In the genomic region with DNA sequence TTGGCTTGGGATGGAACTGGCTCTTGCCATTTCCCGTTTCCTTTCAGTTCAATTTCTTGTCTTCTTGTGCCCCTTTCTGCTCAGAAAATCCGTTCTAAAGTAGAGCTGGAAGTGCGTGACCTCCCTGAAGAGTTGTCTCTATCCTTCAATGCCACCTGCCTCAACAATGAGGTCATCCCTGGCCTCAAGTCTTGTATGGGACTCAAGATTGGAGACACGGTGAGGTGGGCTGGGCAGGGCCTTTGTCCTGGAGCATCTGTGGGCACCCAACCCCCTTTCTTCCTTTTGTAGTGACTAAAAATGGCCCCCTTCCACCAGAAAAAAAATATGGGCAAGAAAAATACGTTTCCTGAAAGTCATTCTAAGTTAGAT, we compare ENCODE assay signal across 1 cellular context.
TF ChIP-seq lines count a peak whose summit lies in the region.

No MANE protein-coding gene starts in this region.

TF ChIP-seq in GM23338, 12 proteins besides CTCF, POLR2A, EP300 and RAD21:
- TF ChIP-seq, protein P1, sequence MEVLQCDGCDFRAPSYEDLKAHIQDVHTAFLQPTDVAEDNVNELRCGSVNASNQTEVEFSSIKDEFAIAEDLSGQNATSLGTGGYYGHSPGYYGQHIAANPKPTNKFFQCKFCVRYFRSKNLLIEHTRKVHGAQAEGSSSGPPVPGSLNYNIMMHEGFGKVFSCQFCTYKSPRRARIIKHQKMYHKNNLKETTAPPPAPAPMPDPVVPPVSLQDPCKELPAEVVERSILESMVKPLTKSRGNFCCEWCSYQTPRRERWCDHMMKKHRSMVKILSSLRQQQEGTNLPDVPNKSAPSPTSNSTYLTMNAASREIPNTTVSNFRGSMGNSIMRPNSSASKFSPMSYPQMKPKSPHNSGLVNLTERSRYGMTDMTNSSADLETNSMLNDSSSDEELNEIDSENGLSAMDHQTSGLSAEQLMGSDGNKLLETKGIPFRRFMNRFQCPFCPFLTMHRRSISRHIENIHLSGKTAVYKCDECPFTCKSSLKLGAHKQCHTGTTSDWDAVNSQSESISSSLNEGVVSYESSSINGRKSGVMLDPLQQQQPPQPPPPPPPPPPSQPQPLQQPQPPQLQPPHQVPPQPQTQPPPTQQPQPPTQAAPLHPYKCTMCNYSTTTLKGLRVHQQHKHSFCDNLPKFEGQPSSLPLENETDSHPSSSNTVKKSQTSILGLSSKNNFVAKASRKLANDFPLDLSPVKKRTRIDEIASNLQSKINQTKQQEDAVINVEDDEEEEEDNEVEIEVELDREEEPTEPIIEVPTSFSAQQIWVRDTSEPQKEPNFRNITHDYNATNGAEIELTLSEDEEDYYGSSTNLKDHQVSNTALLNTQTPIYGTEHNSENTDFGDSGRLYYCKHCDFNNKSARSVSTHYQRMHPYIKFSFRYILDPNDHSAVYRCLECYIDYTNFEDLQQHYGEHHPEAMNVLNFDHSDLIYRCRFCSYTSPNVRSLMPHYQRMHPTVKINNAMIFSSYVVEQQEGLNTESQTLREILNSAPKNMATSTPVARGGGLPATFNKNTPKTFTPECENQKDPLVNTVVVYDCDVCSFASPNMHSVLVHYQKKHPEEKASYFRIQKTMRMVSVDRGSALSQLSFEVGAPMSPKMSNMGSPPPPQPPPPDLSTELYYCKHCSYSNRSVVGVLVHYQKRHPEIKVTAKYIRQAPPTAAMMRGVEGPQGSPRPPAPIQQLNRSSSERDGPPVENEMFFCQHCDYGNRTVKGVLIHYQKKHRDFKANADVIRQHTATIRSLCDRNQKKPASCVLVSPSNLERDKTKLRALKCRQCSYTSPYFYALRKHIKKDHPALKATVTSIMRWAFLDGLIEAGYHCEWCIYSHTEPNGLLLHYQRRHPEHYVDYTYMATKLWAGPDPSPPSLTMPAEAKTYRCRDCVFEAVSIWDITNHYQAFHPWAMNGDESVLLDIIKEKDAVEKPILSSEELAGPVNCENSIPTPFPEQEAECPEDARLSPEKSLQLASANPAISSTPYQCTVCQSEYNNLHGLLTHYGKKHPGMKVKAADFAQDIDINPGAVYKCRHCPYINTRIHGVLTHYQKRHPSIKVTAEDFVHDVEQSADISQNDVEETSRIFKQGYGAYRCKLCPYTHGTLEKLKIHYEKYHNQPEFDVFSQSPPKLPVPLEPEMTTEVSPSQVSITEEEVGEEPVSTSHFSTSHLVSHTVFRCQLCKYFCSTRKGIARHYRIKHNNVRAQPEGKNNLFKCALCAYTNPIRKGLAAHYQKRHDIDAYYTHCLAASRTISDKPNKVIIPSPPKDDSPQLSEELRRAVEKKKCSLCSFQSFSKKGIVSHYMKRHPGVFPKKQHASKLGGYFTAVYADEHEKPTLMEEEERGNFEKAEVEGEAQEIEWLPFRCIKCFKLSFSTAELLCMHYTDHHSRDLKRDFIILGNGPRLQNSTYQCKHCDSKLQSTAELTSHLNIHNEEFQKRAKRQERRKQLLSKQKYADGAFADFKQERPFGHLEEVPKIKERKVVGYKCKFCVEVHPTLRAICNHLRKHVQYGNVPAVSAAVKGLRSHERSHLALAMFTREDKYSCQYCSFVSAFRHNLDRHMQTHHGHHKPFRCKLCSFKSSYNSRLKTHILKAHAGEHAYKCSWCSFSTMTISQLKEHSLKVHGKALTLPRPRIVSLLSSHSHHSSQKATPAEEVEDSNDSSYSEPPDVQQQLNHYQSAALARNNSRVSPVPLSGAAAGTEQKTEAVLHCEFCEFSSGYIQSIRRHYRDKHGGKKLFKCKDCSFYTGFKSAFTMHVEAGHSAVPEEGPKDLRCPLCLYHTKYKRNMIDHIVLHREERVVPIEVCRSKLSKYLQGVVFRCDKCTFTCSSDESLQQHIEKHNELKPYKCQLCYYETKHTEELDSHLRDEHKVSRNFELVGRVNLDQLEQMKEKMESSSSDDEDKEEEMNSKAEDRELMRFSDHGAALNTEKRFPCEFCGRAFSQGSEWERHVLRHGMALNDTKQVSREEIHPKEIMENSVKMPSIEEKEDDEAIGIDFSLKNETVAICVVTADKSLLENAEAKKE (CRISPR knock-in tag; IDR thresholded peaks at IDR 0.05), result no peak
- no peak for TF ChIP-seq CREB1 (CRISPR knock-in tag; IDR thresholded peaks at IDR 0.05; ENCODE audit: low read depth)
- TF ChIP-seq, protein P2, sequence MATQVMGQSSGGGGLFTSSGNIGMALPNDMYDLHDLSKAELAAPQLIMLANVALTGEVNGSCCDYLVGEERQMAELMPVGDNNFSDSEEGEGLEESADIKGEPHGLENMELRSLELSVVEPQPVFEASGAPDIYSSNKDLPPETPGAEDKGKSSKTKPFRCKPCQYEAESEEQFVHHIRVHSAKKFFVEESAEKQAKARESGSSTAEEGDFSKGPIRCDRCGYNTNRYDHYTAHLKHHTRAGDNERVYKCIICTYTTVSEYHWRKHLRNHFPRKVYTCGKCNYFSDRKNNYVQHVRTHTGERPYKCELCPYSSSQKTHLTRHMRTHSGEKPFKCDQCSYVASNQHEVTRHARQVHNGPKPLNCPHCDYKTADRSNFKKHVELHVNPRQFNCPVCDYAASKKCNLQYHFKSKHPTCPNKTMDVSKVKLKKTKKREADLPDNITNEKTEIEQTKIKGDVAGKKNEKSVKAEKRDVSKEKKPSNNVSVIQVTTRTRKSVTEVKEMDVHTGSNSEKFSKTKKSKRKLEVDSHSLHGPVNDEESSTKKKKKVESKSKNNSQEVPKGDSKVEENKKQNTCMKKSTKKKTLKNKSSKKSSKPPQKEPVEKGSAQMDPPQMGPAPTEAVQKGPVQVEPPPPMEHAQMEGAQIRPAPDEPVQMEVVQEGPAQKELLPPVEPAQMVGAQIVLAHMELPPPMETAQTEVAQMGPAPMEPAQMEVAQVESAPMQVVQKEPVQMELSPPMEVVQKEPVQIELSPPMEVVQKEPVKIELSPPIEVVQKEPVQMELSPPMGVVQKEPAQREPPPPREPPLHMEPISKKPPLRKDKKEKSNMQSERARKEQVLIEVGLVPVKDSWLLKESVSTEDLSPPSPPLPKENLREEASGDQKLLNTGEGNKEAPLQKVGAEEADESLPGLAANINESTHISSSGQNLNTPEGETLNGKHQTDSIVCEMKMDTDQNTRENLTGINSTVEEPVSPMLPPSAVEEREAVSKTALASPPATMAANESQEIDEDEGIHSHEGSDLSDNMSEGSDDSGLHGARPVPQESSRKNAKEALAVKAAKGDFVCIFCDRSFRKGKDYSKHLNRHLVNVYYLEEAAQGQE (IDR thresholded peaks at IDR 0.05; ENCODE audit: unreplicated experiment), result no peak
- TF ChIP-seq ZNF331 (CRISPR knock-in tag; IDR thresholded peaks at IDR 0.05; ENCODE audit: low read depth), result no peak
- no peak for TF ChIP-seq JUNB (IDR thresholded peaks at IDR 0.05; ENCODE audit: unreplicated experiment)
- no peak for TF ChIP-seq EZH2 (IDR thresholded peaks at IDR 0.05; ENCODE audit: low read depth, unreplicated experiment)
- TF ChIP-seq ZNF114 (CRISPR knock-in tag; IDR thresholded peaks at IDR 0.05), result no peak
- TF ChIP-seq NANOG (IDR thresholded peaks at IDR 0.05; ENCODE audit: borderline replicate concordance), result no peak
- no peak for TF ChIP-seq EZH2phosphoT487 (IDR thresholded peaks at IDR 0.05; ENCODE audit: unreplicated experiment)
- TF ChIP-seq POLR2AphosphoS5 (IDR thresholded peaks at IDR 0.05; ENCODE audit: low read depth), result no peak
- TF ChIP-seq STAT1 (IDR thresholded peaks at IDR 0.05; ENCODE audit: unreplicated experiment), result no peak
- TF ChIP-seq, protein P3, sequence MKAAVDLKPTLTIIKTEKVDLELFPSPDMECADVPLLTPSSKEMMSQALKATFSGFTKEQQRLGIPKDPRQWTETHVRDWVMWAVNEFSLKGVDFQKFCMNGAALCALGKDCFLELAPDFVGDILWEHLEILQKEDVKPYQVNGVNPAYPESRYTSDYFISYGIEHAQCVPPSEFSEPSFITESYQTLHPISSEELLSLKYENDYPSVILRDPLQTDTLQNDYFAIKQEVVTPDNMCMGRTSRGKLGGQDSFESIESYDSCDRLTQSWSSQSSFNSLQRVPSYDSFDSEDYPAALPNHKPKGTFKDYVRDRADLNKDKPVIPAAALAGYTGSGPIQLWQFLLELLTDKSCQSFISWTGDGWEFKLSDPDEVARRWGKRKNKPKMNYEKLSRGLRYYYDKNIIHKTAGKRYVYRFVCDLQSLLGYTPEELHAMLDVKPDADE (IDR thresholded peaks at IDR 0.05), result no peak
